In genomic region chr15:100103828-100104227, GRCh38 we compare ENCODE assay signal across 17 cellular contexts.
DNase-seq lines count a peak whose midpoint lies in the region; ATAC-seq and TF ChIP-seq lines count a peak whose summit lies in the region.
"Had no signal": no experiment of that assay in that cellular context is flagged by ENCODE, and none has a peak within 500 bp of the region (broad histone marks: within the 10 kb centered on the region; RNA-seq: fewer than 3 reads in every experiment).

No MANE protein-coding gene starts in this region.

- DNase-seq in NCI-H2029 (lab: John Stamatoyannopoulos, UW) (peak; percentile 3), NCI-H2029 treated with DMSO at 0.1 percent for 48 hours (lab: John Stamatoyannopoulos, UW) (no peak), LNCaP clone FGC (ENCODE audit: low read depth) (peak; percentile 31), mesenteric fat pad (ENCODE audit: low spot score) (peak; percentile 49), upper lobe of right lung (peak; percentile 7), coronary artery (ENCODE audit: low spot score) (no peak)
- DNase-seq in stimulated activated CD4-positive, alpha-beta T cell treated with anti-CD3 and anti-CD28 coated beads, Interleukin-12 subunit alpha, Interleukin-12 subunit beta, amount 100 ng/mL, for 4 hours: no peak
- no peak for DNase-seq in activated naive CD4-positive, alpha-beta T cell treated with Interleukin-2 at 50 U/mL for 16 hours
- DNase-seq: AML-193; CD4-positive, alpha-beta T cell; DMS153; DMS79; GDM1; H9 had no signal

- no peak for TF ChIP-seq CTCF in LNCaP clone FGC (IDR thresholded peaks at IDR 0.05; ENCODE audit: control insufficient read depth, extremely low read depth, insufficient read depth)
- TF ChIP-seq CTCF in upper lobe of right lung (IDR thresholded peaks at IDR 0.05): no peak
- no peak for TF ChIP-seq CTCF in coronary artery (IDR thresholded peaks at IDR 0.05)

- H3K27ac ChIP-seq in upper lobe of right lung (no peak overlapping the region), coronary artery (no peak overlapping the region)
- H3K27ac ChIP-seq: 22Rv1, A549, C4-2B had no signal

- no peaks in the 10 kb centered on the region for H3K4me1 ChIP-seq in upper lobe of right lung
- H3K4me1 ChIP-seq: A549 had no signal

- intact Hi-C loops in upper lobe of right lung (cut with DNase I): no loop called here

- H3K36me3 ChIP-seq in upper lobe of right lung: no peaks in the 10 kb centered on the region

- ATAC-seq in upper lobe of right lung: no peak
- ATAC-seq: A549 had no signal

- H3K4me3 ChIP-seq in LNCaP clone FGC (ENCODE audit: low read depth, low read length): no peak overlapping the region
- no peak overlapping the region for H3K4me3 ChIP-seq in upper lobe of right lung
- no peak overlapping the region for H3K4me3 ChIP-seq in coronary artery
- H3K4me3 ChIP-seq: A549 had no signal

- H3K9me3 ChIP-seq in upper lobe of right lung: no peaks in the 10 kb centered on the region
- H3K9me3 ChIP-seq: A549 had no signal

- no peaks in the 10 kb centered on the region for H3K27me3 ChIP-seq in upper lobe of right lung

Comparison
In these comparisons a context has a peak if more than half of its experiments do, and no peak if none do; other contexts are left out.
1. DNase-seq: peak in NCI-H2029 (single experiment), LNCaP clone FGC (single experiment), mesenteric fat pad (single experiment) and upper lobe of right lung (single experiment); none in NCI-H2029 treated with DMSO at 0.1 percent for 48 hours (single experiment), stimulated activated CD4-positive, alpha-beta T cell treated with anti-CD3 and anti-CD28 coated beads, Interleukin-12 subunit alpha, Interleukin-12 subunit beta, amount 100 ng/mL, for 4 hours (single experiment), activated naive CD4-positive, alpha-beta T cell treated with Interleukin-2 at 50 U/mL for 16 hours (single experiment) and coronary artery (single experiment).